Comparison of ENCODE assay signal across 5 cellular contexts in the genomic region with DNA sequence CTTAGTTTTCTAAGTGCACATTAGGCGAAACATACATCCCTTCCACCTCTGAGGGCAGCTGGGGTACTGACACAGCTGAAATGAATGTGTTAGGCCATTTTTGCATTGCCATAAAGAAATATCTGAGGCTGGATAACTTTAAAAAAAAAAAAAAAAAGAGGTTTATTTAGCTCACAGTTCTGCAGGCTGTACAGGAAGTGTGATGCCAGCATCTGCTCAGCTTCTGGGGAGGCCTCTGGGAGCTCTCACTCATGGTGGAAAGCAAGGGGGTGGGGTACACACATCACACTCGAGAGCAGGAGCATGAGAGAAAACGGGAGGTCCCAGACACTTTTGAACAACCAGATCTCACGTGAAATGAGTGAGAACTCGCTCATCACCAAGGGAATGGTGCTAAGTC.
"Had no signal": no experiment of that assay in that cellular context is flagged by ENCODE, and none has a peak within 500 bp of the region (broad histone marks: within the 10 kb centered on the region; RNA-seq: fewer than 3 reads in every experiment).

No MANE protein-coding gene starts in this region.

- H3K4me2 ChIP-seq: KMS-11 had no signal

- H3K27ac ChIP-seq: HL-60, KMS-11 had no signal

- DNase-seq: IMR-90, KBM-7, KG1 had no signal

- H3K9ac ChIP-seq: KMS-11 had no signal
